25 cellular contexts compared by ENCODE assay signal in genomic region chr12:92486443-92487137, GRCh38.
DNase-seq lines count a peak whose midpoint lies in the region; ATAC-seq and TF ChIP-seq lines count a peak whose summit lies in the region.
"Had no signal": no experiment of that assay in that cellular context is flagged by ENCODE, and none has a peak within 500 bp of the region (broad histone marks: within the 10 kb centered on the region; RNA-seq: fewer than 3 reads in every experiment).

No MANE protein-coding gene starts in this region.

- H2AFZ ChIP-seq in mammary epithelial cell (ENCODE audit: low read depth, low read length) (no peak overlapping the region), OCI-LY1 (ENCODE audit: low read length) (no peak overlapping the region)

- H4K20me1 ChIP-seq in mammary epithelial cell (ENCODE audit: insufficient read depth, low read length) (no peaks in the 10 kb centered on the region), OCI-LY1 (ENCODE audit: insufficient read depth, low read length) (no peaks in the 10 kb centered on the region)

- in situ Hi-C loops in mammary epithelial cell (cut with MboI; ENCODE audit: low sequenced_read_pairs in 2 of 2) = no loop called here

- H3K4me1 Mint-ChIP-seq in naive B cell = peaks cover 36 to 79% (median 59%) of the 10 kb centered on the region in 3 donors

- H3K9me2 ChIP-seq in OCI-LY1 (ENCODE audit: low read depth, low read length) = no peaks in the 10 kb centered on the region

- H3K36me3 ChIP-seq in breast epithelium (no peaks in the 10 kb centered on the region), mammary epithelial cell (ENCODE audit: insufficient read depth, low read length) (no peaks in the 10 kb centered on the region), OCI-LY1 (ENCODE audit: insufficient read depth, low read length) (peaks cover 37% of the 10 kb centered on the region), vagina (no peaks in the 10 kb centered on the region)
- H3K36me3 ChIP-seq: colonic mucosa, SJCRH30 had no signal

- H3K27ac Mint-ChIP-seq in naive B cell = peak overlapping the region; percentile 90 to 97 (median 93)
- H3K27ac Mint-ChIP-seq: activated naive CD4-positive, alpha-beta T cell treated with anti-CD3 and anti-CD28 coated beads, Interleukin-2, amount 10 ng/mL, durations not matched to agents 7 days and 5 days; type B pancreatic cell had no signal

- H3K27me3 ChIP-seq in breast epithelium = no peaks in the 10 kb centered on the region
- H3K27me3 ChIP-seq in mammary epithelial cell (ENCODE audit: insufficient read depth, low read length) = no peaks in the 10 kb centered on the region
- no peaks in the 10 kb centered on the region for H3K27me3 ChIP-seq in OCI-LY1 (ENCODE audit: insufficient read depth, low read length)
- no peaks in the 10 kb centered on the region for H3K27me3 ChIP-seq in vagina
- H3K27me3 ChIP-seq: colonic mucosa, SJCRH30 had no signal

- ATAC-seq in naive B cell (ENCODE audit: low read depth in 2 of 2) (peak; percentile 50 to 52), GM19324 (IDR thresholded peaks at IDR 0.05; ENCODE audit: low FRiP score, unreplicated experiment) (no peak)
- ATAC-seq: esophagus mucosa, T-cell had no signal

- no TSS peak for BruUV-seq in mammary epithelial cell (replicated peaks; lab: Mats Ljungman, UMichigan)

- dilution Hi-C loops in mammary epithelial cell (cut with HindIII; ENCODE audit: low sequenced_read_pairs) = no loop called here

- peak overlapping the region; percentile 44 to 57 for H3K27ac ChIP-seq in breast epithelium
- no peak overlapping the region for H3K27ac ChIP-seq in mammary epithelial cell (ENCODE audit: insufficient read depth, low read depth, low read length)
- H3K27ac ChIP-seq in OCI-LY1 (ENCODE audit: low read depth, low read length, poor library complexity, severe bottlenecking) = peak overlapping the region; percentile 61
- H3K27ac ChIP-seq in vagina = peak overlapping the region; percentile 70
- H3K27ac ChIP-seq: colonic mucosa, SJCRH30 had no signal

- H3K9ac ChIP-seq in mammary epithelial cell (ENCODE audit: insufficient read depth, low read length) (no peak overlapping the region), OCI-LY1 (ENCODE audit: low read length) (no peak overlapping the region)

- DNase-seq in breast epithelium (ENCODE audit: low spot score in 2 of 2) = no peak
- DNase-seq in mammary epithelial cell = no peak
- no peak for DNase-seq in naive B cell
- DNase-seq in vagina (ENCODE audit: extremely low spot score in 2 of 2) = no peak
- DNase-seq in HT-29 (ENCODE audit: low spot score) = no peak
- no peak for DNase-seq in NCI-H1436 (lab: John Stamatoyannopoulos, UW)
- DNase-seq: activated CD4-positive, alpha-beta T cell treated with anti-CD3 and anti-CD28 coated beads for 4 hours; activated naive CD4-positive, alpha-beta T cell treated with anti-CD3 and anti-CD28 coated beads, Interleukin-2, amount 10 ng/mL, durations not matched to agents 7 days and 5 days; amygdala; CD4-positive, alpha-beta memory T cell; colonic mucosa; DMS153; immature natural killer cell; KG1; left ventricle myocardium superior; NCI-H146; NCI-H510A treated with DMSO at 0.1 percent for 48 hours; SJCRH30; stimulated activated CD8-positive, alpha-beta memory T cell treated with anti-CD3 and anti-CD28 coated beads, Interleukin-4, amount 100 ng/mL, for 48 hours; T-cell had no signal

- intact Hi-C loops in breast epithelium (cut with DNase I; ENCODE audit: low total_unique reads) = no loop called here
- intact Hi-C loops in mammary epithelial cell (cut with micrococcal nuclease) = no loop called here
- intact Hi-C loops in vagina (cut with DNase I) = no loop called here

- H3K4me2 ChIP-seq in mammary epithelial cell (ENCODE audit: insufficient read depth, low read depth, low read length) = no peak overlapping the region
- no peak overlapping the region for H3K4me2 ChIP-seq in OCI-LY1 (ENCODE audit: low read length)

- 98% methylated on average over 3 of the region's 3 CpGs for WGBS in mammary epithelial cell (ENCODE audit: low coverage, missing lambda C conversion rate)

- no peak for TF ChIP-seq POLR2A in breast epithelium (IDR thresholded peaks at IDR 0.05)
- no peak for TF ChIP-seq POLR2A in vagina (IDR thresholded peaks at IDR 0.05)

- no peaks in the 10 kb centered on the region for H3K9me3 ChIP-seq in breast epithelium
- no peaks in the 10 kb centered on the region for H3K9me3 ChIP-seq in mammary epithelial cell (replicated peaks; ENCODE audit: insufficient read depth, low read length)
- no peaks in the 10 kb centered on the region for H3K9me3 ChIP-seq in OCI-LY1 (ENCODE audit: low read length)
- no peaks in the 10 kb centered on the region for H3K9me3 ChIP-seq in vagina
- H3K9me3 ChIP-seq: colonic mucosa, SJCRH30 had no signal

- CTCF ChIA-PET in mammary epithelial cell (lab: Charles Lee; ENCODE audit: low non-redundant PET) = interaction anchor here (0.7 kb wide), 1 partner anchor 1105 kb away, joined by 4 read pairs; no protein-coding TSS in a partner anchor

- H3K36me3 Mint-ChIP-seq in naive B cell = peaks cover 17 to 25% of the 10 kb centered on the region in 2 donors
- H3K36me3 Mint-ChIP-seq: activated naive CD4-positive, alpha-beta T cell treated with anti-CD3 and anti-CD28 coated beads, Interleukin-2, amount 10 ng/mL, durations not matched to agents 7 days and 5 days; T-cell; type B pancreatic cell had no signal

- H3K4me3 Mint-ChIP-seq in naive B cell = peak overlapping the region; percentile 9 to 79 (median 59)
- H3K4me3 Mint-ChIP-seq: activated naive CD4-positive, alpha-beta T cell treated with anti-CD3 and anti-CD28 coated beads, Interleukin-2, amount 10 ng/mL, durations not matched to agents 7 days and 5 days; CD4-positive, alpha-beta memory T cell; immature natural killer cell; neural crest cell; T-cell; type B pancreatic cell had no signal

- H3F3A ChIP-seq in OCI-LY1 (ENCODE audit: insufficient read depth, low read length) = peaks cover 4% of the 10 kb centered on the region; the same call in 1 of the 2 replicates

- no peaks in the 10 kb centered on the region for H3K27me3 Mint-ChIP-seq in naive B cell
- H3K27me3 Mint-ChIP-seq: activated naive CD4-positive, alpha-beta T cell treated with anti-CD3 and anti-CD28 coated beads, Interleukin-2, amount 10 ng/mL, durations not matched to agents 7 days and 5 days; CD4-positive, alpha-beta memory T cell; T-cell; type B pancreatic cell had no signal

- no peak for TF ChIP-seq CTCF in breast epithelium (IDR thresholded peaks at IDR 0.05)
- TF ChIP-seq CTCF in mammary epithelial cell (conservative IDR thresholded peaks at IDR 0.05 in 1 of 2, IDR thresholded peaks at IDR 0.05 in 1 of 2; ENCODE audit: extremely low read depth in 1 of 2, insufficient read depth in 1 of 2, low read depth in 1 of 2, low read length in 2 of 2) = no peak
- no peak for TF ChIP-seq CTCF in OCI-LY1 (IDR thresholded peaks at IDR 0.05; ENCODE audit: low read length)
- TF ChIP-seq CTCF in vagina (IDR thresholded peaks at IDR 0.05) = no peak

- H3K79me2 ChIP-seq in mammary epithelial cell (ENCODE audit: insufficient read depth, low read length) = no peaks in the 10 kb centered on the region
- H3K79me2 ChIP-seq in OCI-LY1 (ENCODE audit: insufficient read depth, low read length) = no peaks in the 10 kb centered on the region

- H3K4me3 ChIP-seq in breast epithelium = no peak overlapping the region
- no peak overlapping the region for H3K4me3 ChIP-seq in mammary epithelial cell (replicated peaks in 1 of 3; ENCODE audit: insufficient read depth in 1 of 3, low read depth in 2 of 3, low read length in 3 of 3)
- no peak overlapping the region for H3K4me3 ChIP-seq in OCI-LY1 (ENCODE audit: low read depth, low read length, poor library complexity, severe bottlenecking)
- H3K4me3 ChIP-seq in vagina = no peak overlapping the region
- H3K4me3 ChIP-seq: colonic mucosa, SJCRH30 had no signal

- no peaks in the 10 kb centered on the region for H3K4me1 ChIP-seq in breast epithelium
- no peaks in the 10 kb centered on the region for H3K4me1 ChIP-seq in mammary epithelial cell (ENCODE audit: insufficient read depth, low read length)
- H3K4me1 ChIP-seq in OCI-LY1 (ENCODE audit: insufficient read depth, low read length, severe bottlenecking) = peaks cover 38% of the 10 kb centered on the region
- H3K4me1 ChIP-seq in vagina = no peaks in the 10 kb centered on the region
- H3K4me1 ChIP-seq: colonic mucosa, SJCRH30 had no signal

- H3K9me3 Mint-ChIP-seq in naive B cell = peaks cover 2 to 20% (median 7%) of the 10 kb centered on the region in 7 donors
- H3K9me3 Mint-ChIP-seq: immature natural killer cell had no signal
